Comparison of ENCODE assay signal across 7 cellular contexts in genomic region chr1:68828013-68828412, GRCh38.
"Had no signal": no experiment of that assay in that cellular context is flagged by ENCODE, and none has a peak within 500 bp of the region (broad histone marks: within the 10 kb centered on the region; RNA-seq: fewer than 3 reads in every experiment).

No MANE protein-coding gene starts in this region.

- H3K4me2 ChIP-seq: KMS-11 had no signal

- H3K9ac ChIP-seq: KMS-11 had no signal

- FAIRE-seq: HTR-8/SVneo, K562 had no signal

- DNase-seq: IMR-90, KBM-7, KG1 had no signal

- H3K4me3 ChIP-seq: K562 had no signal

- ATAC-seq: K562 had no signal

- H3K27ac ChIP-seq: HL-60, KMS-11 had no signal
